14 cellular contexts compared by ENCODE assay signal in the genomic region with DNA sequence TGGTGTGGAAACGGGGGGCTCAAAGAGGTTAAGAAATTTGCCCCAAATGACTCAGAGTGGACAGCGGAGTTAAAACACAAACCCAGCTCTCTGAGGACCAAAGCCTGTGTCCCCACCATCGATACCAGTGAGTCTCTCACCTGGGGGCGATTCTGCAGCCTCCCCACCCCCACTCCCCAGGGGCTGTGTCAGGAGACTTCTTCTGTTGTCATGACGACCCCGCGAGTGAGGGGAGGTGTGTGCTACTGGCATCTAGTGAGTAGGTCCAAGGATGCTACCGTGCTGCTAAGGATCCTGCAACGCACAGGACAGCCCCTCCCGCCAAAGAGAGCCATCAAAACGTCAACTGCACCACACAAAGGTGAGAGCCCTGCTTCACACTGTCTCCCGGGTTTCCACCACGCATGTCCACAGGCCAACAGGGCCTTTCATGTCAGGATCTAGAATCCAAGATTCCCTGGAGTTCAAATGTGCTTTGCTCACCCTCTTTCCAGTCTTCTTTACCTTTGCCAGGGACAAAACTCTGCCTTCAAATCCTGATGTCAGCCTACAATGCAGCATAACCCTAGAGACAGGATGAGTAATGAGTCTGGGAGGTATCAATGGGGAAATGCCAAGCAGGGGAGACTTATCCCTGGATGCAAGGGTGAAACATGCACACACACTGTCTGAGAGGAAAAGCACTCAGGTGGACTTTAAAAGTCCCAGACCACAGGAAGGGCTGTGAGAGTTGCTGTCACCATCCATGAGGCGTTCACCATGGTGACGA. TPM values are rescaled to one million over a fixed set of nuclear protein-coding genes. Genes with fewer than 3 reads are reported as not detected.
DNase-seq lines count a peak whose midpoint lies in the region; ATAC-seq and TF ChIP-seq lines count a peak whose summit lies in the region.
"Had no signal": no experiment of that assay in that cellular context is flagged by ENCODE, and none has a peak within 500 bp of the region (broad histone marks: within the 10 kb centered on the region; RNA-seq: fewer than 3 reads in every experiment).

No MANE protein-coding gene starts in this region.

- no peak for ATAC-seq in stimulated activated naive CD8-positive, alpha-beta T cell treated with anti-CD3 and anti-CD28 coated beads, Interleukin-15, Interleukin-2, amounts not matched to agents 100 U/mL and 50 U/mL, for 24 hours
- ATAC-seq in activated T-helper 17 cell treated with anti-CD3 and anti-CD28 coated beads, Interleukin-2, amount 50 U/mL, for 72 hours (replicated peaks) = no peak
- no peak for ATAC-seq in memory B cell (ENCODE audit: low read depth)
- no peak for ATAC-seq in HG03108 (IDR thresholded peaks at IDR 0.05; ENCODE audit: unreplicated experiment)
- ATAC-seq: foreskin keratinocyte, GM23338 had no signal

- H3K9me3 Mint-ChIP-seq in stimulated activated naive CD8-positive, alpha-beta T cell treated with anti-CD3 and anti-CD28 coated beads, Interleukin-15, Interleukin-2, amounts not matched to agents 100 ng/mL and 50 ng/mL, for 24 hours = no peaks in the 10 kb centered on the region
- H3K9me3 Mint-ChIP-seq in activated T-helper 17 cell treated with anti-CD3 and anti-CD28 coated beads, Interleukin-2, amount 50 U/mL, for 72 hours = no peaks in the 10 kb centered on the region
- H3K9me3 Mint-ChIP-seq in memory B cell = no peaks in the 10 kb centered on the region
- H3K9me3 Mint-ChIP-seq: GM23338 had no signal

- CTCF ChIA-PET in GM10248 (lab: Yijun Ruan, JAX) = interaction anchor here (1.0 to 6.2 kb wide), 6 partner anchors 10 to 146 kb away, joined by 3 to 41 read pairs (median 3); no protein-coding TSS in a partner anchor

- peak overlapping the region; percentile 98 for H3K4me3 Mint-ChIP-seq in stimulated activated naive CD8-positive, alpha-beta T cell treated with anti-CD3 and anti-CD28 coated beads, Interleukin-15, Interleukin-2, amounts not matched to agents 100 ng/mL and 50 ng/mL, for 24 hours
- peak overlapping the region; percentile 96 for H3K4me3 Mint-ChIP-seq in activated T-helper 17 cell treated with anti-CD3 and anti-CD28 coated beads, Interleukin-2, amount 50 U/mL, for 72 hours
- H3K4me3 Mint-ChIP-seq in memory B cell = peak overlapping the region; percentile 63
- H3K4me3 Mint-ChIP-seq: GM23338 had no signal

- H3K27me3 Mint-ChIP-seq in stimulated activated naive CD8-positive, alpha-beta T cell treated with anti-CD3 and anti-CD28 coated beads, Interleukin-15, Interleukin-2, amounts not matched to agents 100 ng/mL and 50 ng/mL, for 24 hours = no peaks in the 10 kb centered on the region
- H3K27me3 Mint-ChIP-seq in activated T-helper 17 cell treated with anti-CD3 and anti-CD28 coated beads, Interleukin-2, amount 50 U/mL, for 72 hours = no peaks in the 10 kb centered on the region
- H3K27me3 Mint-ChIP-seq in memory B cell = no peaks in the 10 kb centered on the region

- H3K36me3 Mint-ChIP-seq in stimulated activated naive CD8-positive, alpha-beta T cell treated with anti-CD3 and anti-CD28 coated beads, Interleukin-15, Interleukin-2, amounts not matched to agents 100 ng/mL and 50 ng/mL, for 24 hours (ENCODE audit: low read depth) = peaks cover 48% of the 10 kb centered on the region
- H3K36me3 Mint-ChIP-seq in activated T-helper 17 cell treated with anti-CD3 and anti-CD28 coated beads, Interleukin-2, amount 50 U/mL, for 72 hours (ENCODE audit: low read depth) = peaks cover 61% of the 10 kb centered on the region
- peaks cover 12% of the 10 kb centered on the region for H3K36me3 Mint-ChIP-seq in memory B cell

- no peak for TF ChIP-seq CTCF in GM10248 (IDR thresholded peaks at IDR 0.05; ENCODE audit: control extremely low read depth, extremely low read depth, low read depth, missing control alignments)

- DNase-seq in stimulated activated naive CD8-positive, alpha-beta T cell treated with anti-CD3 and anti-CD28 coated beads, Interleukin-15, Interleukin-2, amounts not matched to agents 100 U/mL and 50 U/mL, for 24 hours = no peak
- no peak for DNase-seq in memory B cell (ENCODE audit: low spot score in 2 of 2)
- no peak for DNase-seq in GM10248 (ENCODE audit: extremely low spot score)
- DNase-seq in HPDE6-E6E7 (ENCODE audit: extremely low spot score) = no peak
- DNase-seq in COLO829 (ENCODE audit: low spot score) = no peak
- DNase-seq: AML-193; NCI-H146; SIG-M5; stimulated activated CD4-positive, alpha-beta T cell treated with anti-CD3 and anti-CD28 coated beads, Interleukin-2, amount 100 ng/mL, for 48 hours had no signal

- H3K27ac Mint-ChIP-seq in stimulated activated naive CD8-positive, alpha-beta T cell treated with anti-CD3 and anti-CD28 coated beads, Interleukin-15, Interleukin-2, amounts not matched to agents 100 ng/mL and 50 ng/mL, for 24 hours = peak overlapping the region; percentile 82
- peak overlapping the region; percentile 97 for H3K27ac Mint-ChIP-seq in activated T-helper 17 cell treated with anti-CD3 and anti-CD28 coated beads, Interleukin-2, amount 50 U/mL, for 72 hours
- peak overlapping the region; percentile 80 for H3K27ac Mint-ChIP-seq in memory B cell
- H3K27ac Mint-ChIP-seq: GM23338 had no signal

- POLR2A ChIA-PET in GM10248 (lab: Yijun Ruan, JAX) = no interaction called here

- peaks cover 73% of the 10 kb centered on the region for H3K4me1 Mint-ChIP-seq in stimulated activated naive CD8-positive, alpha-beta T cell treated with anti-CD3 and anti-CD28 coated beads, Interleukin-15, Interleukin-2, amounts not matched to agents 100 ng/mL and 50 ng/mL, for 24 hours (ENCODE audit: low read depth)
- H3K4me1 Mint-ChIP-seq in activated T-helper 17 cell treated with anti-CD3 and anti-CD28 coated beads, Interleukin-2, amount 50 U/mL, for 72 hours = peaks cover 41% of the 10 kb centered on the region
- peaks cover 46% of the 10 kb centered on the region for H3K4me1 Mint-ChIP-seq in memory B cell

RNA-seq across cellular contexts. Expression of gene RANBP3, which starts 3.9 kb away (rescaled TPM):
- total RNA-seq in activated T-helper 17 cell treated with anti-CD3 and anti-CD28 coated beads, Interleukin-2, amount 50 U/mL, for 72 hours = 100 to 1,000 TPM in 1 of 2 donors, 10 to 100 TPM in 1; 81.4 to 112 TPM

RNA-seq across cellular contexts. Expression of gene CAPS, which starts 60.0 kb away (rescaled TPM):
- 1 to 10 TPM; 3.8 to 5.1 TPM for total RNA-seq in activated T-helper 17 cell treated with anti-CD3 and anti-CD28 coated beads, Interleukin-2, amount 50 U/mL, for 72 hours
